20 cellular contexts compared by ENCODE assay signal in genomic region chr2:45884126-45884525, GRCh38.
DNase-seq lines count a peak whose midpoint lies in the region; ATAC-seq and TF ChIP-seq lines count a peak whose summit lies in the region.
"Had no signal": no experiment of that assay in that cellular context is flagged by ENCODE, and none has a peak within 500 bp of the region (broad histone marks: within the 10 kb centered on the region; RNA-seq: fewer than 3 reads in every experiment).

No MANE protein-coding gene starts in this region.

- intact Hi-C loops in left ventricle myocardium superior (cut with micrococcal nuclease) = no loop called here
- intact Hi-C loops in esophagus muscularis mucosa (cut with DNase I) = no loop called here
- intact Hi-C loops in mucosa of descending colon (cut with DNase I, micrococcal nuclease) = no loop called here
- intact Hi-C loops in uterus (cut with DNase I; ENCODE audit: low total_unique reads) = no loop called here

- no peaks in the 10 kb centered on the region for H3K36me3 ChIP-seq in cardiac muscle cell
- H3K36me3 ChIP-seq in esophagus muscularis mucosa = no peaks in the 10 kb centered on the region
- H3K36me3 ChIP-seq in mucosa of descending colon (ENCODE audit: low read depth) = no peaks in the 10 kb centered on the region
- H3K36me3 ChIP-seq in uterus = no peaks in the 10 kb centered on the region
- no peaks in the 10 kb centered on the region for H3K36me3 ChIP-seq in effector memory CD4-positive, alpha-beta T cell (ENCODE audit: control insufficient read depth, insufficient read depth, low read length)
- H3K36me3 ChIP-seq: Peyer's patch had no signal

- ATAC-seq in left ventricle myocardium superior = no peak
- peak; percentile 63 for ATAC-seq in mucosa of descending colon
- no peak for ATAC-seq in GM21367 (IDR thresholded peaks at IDR 0.05; ENCODE audit: unreplicated experiment)
- ATAC-seq: K562 had no signal

- no peak for TF ChIP-seq CTCF in cardiac muscle cell (IDR thresholded peaks at IDR 0.05; ENCODE audit: low read depth, low read length)
- TF ChIP-seq CTCF in esophagus muscularis mucosa (IDR thresholded peaks at IDR 0.05) = no peak
- no peak for TF ChIP-seq CTCF in mucosa of descending colon (IDR thresholded peaks at IDR 0.05)
- no peak for TF ChIP-seq CTCF in uterus (IDR thresholded peaks at IDR 0.05)

- no peaks in the 10 kb centered on the region for H3K27me3 ChIP-seq in cardiac muscle cell
- H3K27me3 ChIP-seq in esophagus muscularis mucosa = no peaks in the 10 kb centered on the region
- H3K27me3 ChIP-seq in uterus = no peaks in the 10 kb centered on the region
- no peaks in the 10 kb centered on the region for H3K27me3 ChIP-seq in effector memory CD4-positive, alpha-beta T cell (replicated peaks; ENCODE audit: control insufficient read depth, insufficient read depth, low read length, poor library complexity, severe bottlenecking)
- H3K27me3 ChIP-seq: Peyer's patch had no signal

- no peak overlapping the region for H3K4me3 ChIP-seq in cardiac muscle cell
- H3K4me3 ChIP-seq in esophagus muscularis mucosa = no peak overlapping the region
- no peak overlapping the region for H3K4me3 ChIP-seq in mucosa of descending colon
- H3K4me3 ChIP-seq in uterus = no peak overlapping the region
- H3K4me3 ChIP-seq in effector memory CD4-positive, alpha-beta T cell (ENCODE audit: insufficient read depth, low read depth, low read length, poor library complexity, severe bottlenecking) = no peak overlapping the region
- H3K4me3 ChIP-seq: K562, Peyer's patch had no signal

- H3K27ac ChIP-seq in cardiac muscle cell = peak overlapping the region; percentile 77
- H3K27ac ChIP-seq in esophagus muscularis mucosa (replicated peaks in 1 of 4) = peak overlapping the region; percentile 68 to 79 (median 69)
- peak overlapping the region; percentile 77 to 79 for H3K27ac ChIP-seq in uterus
- no peak overlapping the region for H3K27ac ChIP-seq in effector memory CD4-positive, alpha-beta T cell (ENCODE audit: insufficient read depth, low read length, poor library complexity, severe bottlenecking)
- H3K27ac ChIP-seq: C4-2B, HL-60 had no signal

- DNase-seq in cardiac muscle cell (ENCODE audit: low read depth in 1 of 2, low spot score in 1 of 2) (no peak), left ventricle myocardium superior (no peak), esophagus muscularis mucosa (ENCODE audit: extremely low spot score) (no peak), mucosa of descending colon (no peak), uterus (no peak)
- DNase-seq in activated CD4-positive, alpha-beta T cell treated with anti-CD3 and anti-CD28 coated beads for 48 hours = no peak
- no peak for DNase-seq in effector memory CD4-positive, alpha-beta T cell
- DNase-seq: 8988T, Caco-2, DMS53, GOT3, NCI-H187 treated with DMSO at 0.1 percent for 48 hours, NCI-H2171, NCI-H82, Peyer's patch, SHP77 had no signal

- 34% methylated on average over 2 of the region's 2 CpGs for WGBS in esophagus muscularis mucosa

- H3K4me1 ChIP-seq in cardiac muscle cell (ENCODE audit: low read depth) (peaks cover 70% of the 10 kb centered on the region), esophagus muscularis mucosa (peaks cover 63 to 81% (median 77%) of the 10 kb centered on the region in 4 donors), mucosa of descending colon (ENCODE audit: low read depth) (peaks cover 5% of the 10 kb centered on the region), uterus (peaks cover 5 to 38% of the 10 kb centered on the region in 2 donors)
- no peaks in the 10 kb centered on the region for H3K4me1 ChIP-seq in effector memory CD4-positive, alpha-beta T cell (ENCODE audit: control insufficient read depth, insufficient read depth, low read length, poor library complexity, severe bottlenecking)
- H3K4me1 ChIP-seq: Caco-2 had no signal

- TF ChIP-seq POLR2A in esophagus muscularis mucosa (IDR thresholded peaks at IDR 0.05; ENCODE audit: low read depth) (no peak), uterus (IDR thresholded peaks at IDR 0.05) (no peak)

- TF ChIP-seq EP300 in esophagus muscularis mucosa (IDR thresholded peaks at IDR 0.05) = no peak

- H3K9me3 ChIP-seq in cardiac muscle cell (ENCODE audit: low read depth) = no peaks in the 10 kb centered on the region
- H3K9me3 ChIP-seq in esophagus muscularis mucosa = no peaks in the 10 kb centered on the region
- H3K9me3 ChIP-seq in mucosa of descending colon = no peaks in the 10 kb centered on the region
- H3K9me3 ChIP-seq in uterus = no peaks in the 10 kb centered on the region
- H3K9me3 ChIP-seq in effector memory CD4-positive, alpha-beta T cell (ENCODE audit: control insufficient read depth, low read length) = no peaks in the 10 kb centered on the region
- H3K9me3 ChIP-seq: Caco-2, Peyer's patch had no signal
